22 cellular contexts compared by ENCODE assay signal in genomic region chr6:111782887-111783286, GRCh38.
DNase-seq lines count a peak whose midpoint lies in the region; ATAC-seq lines count a peak whose summit lies in the region.
"Had no signal": no experiment of that assay in that cellular context is flagged by ENCODE, and none has a peak within 500 bp of the region (broad histone marks: within the 10 kb centered on the region; RNA-seq: fewer than 3 reads in every experiment).

No MANE protein-coding gene starts in this region.

- no peaks in the 10 kb centered on the region for H3K9me3 Mint-ChIP-seq in activated T-cell treated with anti-CD3 and anti-CD28 coated beads, Interleukin-2, amount 50 U/mL, for 72 hours
- H3K9me3 Mint-ChIP-seq in activated T-helper 2 cell treated with anti-CD3 and anti-CD28 coated beads, Interferon-gamma antibody, Interleukin-2, Interleukin-4, amounts not matched to agents 10 μg/mL and 5 μg/mL and 100 μg/mL, durations not matched to agents 14 hours and 24 hours and 36 hours: no peaks in the 10 kb centered on the region
- H3K9me3 Mint-ChIP-seq in stimulated activated naive B cell treated with anti-CD40 and anti-IgM and Interleukin-4, amounts not matched to agents 10 μg/mL and 1 μg/mL and 100 μg/mL, for 72 hours: no peaks in the 10 kb centered on the region

- peak overlapping the region; percentile 4 for H3K27ac ChIP-seq in layer of hippocampus (ENCODE audit: low read depth, low read length)
- no peak overlapping the region for H3K27ac ChIP-seq in effector memory CD4-positive, alpha-beta T cell (ENCODE audit: insufficient read depth, low read length, poor library complexity, severe bottlenecking)
- H3K27ac ChIP-seq: foreskin keratinocyte, ovary, PC-9, SJCRH30, WERI-Rb-1 had no signal

- H3K27me3 Mint-ChIP-seq in activated T-cell treated with anti-CD3 and anti-CD28 coated beads, Interleukin-2, amount 50 U/mL, for 72 hours (ENCODE audit: low read depth): no peaks in the 10 kb centered on the region
- no peaks in the 10 kb centered on the region for H3K27me3 Mint-ChIP-seq in activated T-helper 2 cell treated with anti-CD3 and anti-CD28 coated beads, Interferon-gamma antibody, Interleukin-2, Interleukin-4, amounts not matched to agents 10 μg/mL and 5 μg/mL and 100 μg/mL, durations not matched to agents 14 hours and 24 hours and 36 hours (ENCODE audit: low read depth)
- H3K27me3 Mint-ChIP-seq in stimulated activated naive B cell treated with anti-CD40 and anti-IgM and Interleukin-4, amounts not matched to agents 10 μg/mL and 1 μg/mL and 100 μg/mL, for 72 hours: no peaks in the 10 kb centered on the region

- H3K36me3 ChIP-seq in effector memory CD4-positive, alpha-beta T cell (ENCODE audit: control insufficient read depth, insufficient read depth, low read length): no peaks in the 10 kb centered on the region
- H3K36me3 ChIP-seq: ovary, SJCRH30, tibial nerve, WERI-Rb-1 had no signal

- H3K36me3 Mint-ChIP-seq in activated T-cell treated with anti-CD3 and anti-CD28 coated beads, Interleukin-2, amount 50 U/mL, for 72 hours (ENCODE audit: insufficient read depth in 2 of 2): peaks cover 7 to 46% of the 10 kb centered on the region in 2 donors
- peaks cover 63% of the 10 kb centered on the region for H3K36me3 Mint-ChIP-seq in activated T-helper 2 cell treated with anti-CD3 and anti-CD28 coated beads, Interferon-gamma antibody, Interleukin-2, Interleukin-4, amounts not matched to agents 10 μg/mL and 5 μg/mL and 100 μg/mL, durations not matched to agents 14 hours and 24 hours and 36 hours (ENCODE audit: low read depth)
- peaks cover 25 to 30% of the 10 kb centered on the region in 2 donors for H3K36me3 Mint-ChIP-seq in stimulated activated naive B cell treated with anti-CD40 and anti-IgM and Interleukin-4, amounts not matched to agents 10 μg/mL and 1 μg/mL and 100 μg/mL, for 72 hours

- no peak overlapping the region for H3K4me3 Mint-ChIP-seq in activated T-cell treated with anti-CD3 and anti-CD28 coated beads, Interleukin-2, amount 50 U/mL, for 72 hours
- no peak overlapping the region for H3K4me3 Mint-ChIP-seq in activated T-helper 2 cell treated with anti-CD3 and anti-CD28 coated beads, Interferon-gamma antibody, Interleukin-2, Interleukin-4, amounts not matched to agents 10 μg/mL and 5 μg/mL and 100 μg/mL, durations not matched to agents 14 hours and 24 hours and 36 hours (ENCODE audit: low read depth)
- H3K4me3 Mint-ChIP-seq in stimulated activated naive B cell treated with anti-CD40 and anti-IgM and Interleukin-4, amounts not matched to agents 10 μg/mL and 1 μg/mL and 100 μg/mL, for 72 hours: no peak overlapping the region

- no peak for ATAC-seq in activated T-cell treated with anti-CD3 and anti-CD28 coated beads, Interleukin-2, amount 50 U/mL, for 72 hours (replicated peaks in 1 of 2)
- ATAC-seq in stimulated activated naive B cell treated with anti-CD40 and anti-IgM and Interleukin-4, amounts not matched to agents 10 μg/mL and 1 μg/mL and 100 μg/mL, for 72 hours (replicated peaks): no peak
- no peak for ATAC-seq in GM19395 (IDR thresholded peaks at IDR 0.05; ENCODE audit: unreplicated experiment)
- ATAC-seq: foreskin keratinocyte, sciatic nerve had no signal

- H3K9me3 ChIP-seq in effector memory CD4-positive, alpha-beta T cell (ENCODE audit: control insufficient read depth, low read length): no peaks in the 10 kb centered on the region
- H3K9me3 ChIP-seq: ovary, tibial nerve had no signal

- H3K27me3 ChIP-seq in layer of hippocampus (ENCODE audit: control insufficient read depth, insufficient read depth, low read length): no peaks in the 10 kb centered on the region
- H3K27me3 ChIP-seq in effector memory CD4-positive, alpha-beta T cell (replicated peaks; ENCODE audit: control insufficient read depth, insufficient read depth, low read length, poor library complexity, severe bottlenecking): no peaks in the 10 kb centered on the region
- H3K27me3 ChIP-seq: foreskin keratinocyte, ovary, SJCRH30, tibial nerve had no signal

- intact Hi-C loops in activated T-helper 2 cell treated with anti-CD3 and anti-CD28 coated beads, Interferon-gamma antibody, Interleukin-2, Interleukin-4, amounts not matched to agents 10 μg/mL and 5 μg/mL and 100 μg/mL, durations not matched to agents 14 hours and 24 hours and 36 hours (cut with micrococcal nuclease): no loop called here

- peaks cover 37% of the 10 kb centered on the region for H3K4me1 ChIP-seq in effector memory CD4-positive, alpha-beta T cell (ENCODE audit: control insufficient read depth, insufficient read depth, low read length, poor library complexity, severe bottlenecking)

- peak overlapping the region; percentile 76 for H3K27ac Mint-ChIP-seq in activated T-cell treated with anti-CD3 and anti-CD28 coated beads, Interleukin-2, amount 50 U/mL, for 72 hours
- peak overlapping the region; percentile 44 for H3K27ac Mint-ChIP-seq in activated T-helper 2 cell treated with anti-CD3 and anti-CD28 coated beads, Interferon-gamma antibody, Interleukin-2, Interleukin-4, amounts not matched to agents 10 μg/mL and 5 μg/mL and 100 μg/mL, durations not matched to agents 14 hours and 24 hours and 36 hours
- H3K27ac Mint-ChIP-seq in stimulated activated naive B cell treated with anti-CD40 and anti-IgM and Interleukin-4, amounts not matched to agents 10 μg/mL and 1 μg/mL and 100 μg/mL, for 72 hours: peak overlapping the region; percentile 66

- H3K4me1 Mint-ChIP-seq in activated T-cell treated with anti-CD3 and anti-CD28 coated beads, Interleukin-2, amount 50 U/mL, for 72 hours (ENCODE audit: low read depth): peaks cover 79% of the 10 kb centered on the region
- H3K4me1 Mint-ChIP-seq in activated T-helper 2 cell treated with anti-CD3 and anti-CD28 coated beads, Interferon-gamma antibody, Interleukin-2, Interleukin-4, amounts not matched to agents 10 μg/mL and 5 μg/mL and 100 μg/mL, durations not matched to agents 14 hours and 24 hours and 36 hours (ENCODE audit: low read depth): peaks cover 67% of the 10 kb centered on the region
- H3K4me1 Mint-ChIP-seq in stimulated activated naive B cell treated with anti-CD40 and anti-IgM and Interleukin-4, amounts not matched to agents 10 μg/mL and 1 μg/mL and 100 μg/mL, for 72 hours: peaks cover 22 to 36% of the 10 kb centered on the region in 2 donors

- DNase-seq in activated T-cell treated with anti-CD3 and anti-CD28 coated beads, Interleukin-2, amount 50 U/mL, for 72 hours: no peak
- no peak for DNase-seq in activated T-cell treated with anti-CD3 and anti-CD28 coated beads, Interleukin-2, amount 50 U/mL, for 48 hours
- DNase-seq in activated T-helper 2 cell treated with anti-CD3 and anti-CD28 coated beads, Interferon-gamma antibody, Interleukin-2, Interleukin-4, amounts not matched to agents 10 μg/mL and 5 μg/mL and 100 μg/mL, durations not matched to agents 14 hours and 24 hours and 36 hours (ENCODE audit: low spot score): no peak
- no peak for DNase-seq in stimulated activated naive B cell treated with anti-CD40 and anti-IgM and Interleukin-4, amounts not matched to agents 10 μg/mL and 1 μg/mL and 100 μg/mL, for 72 hours
- no peak for DNase-seq in effector memory CD4-positive, alpha-beta T cell
- no peak for DNase-seq in SHP77 (lab: John Stamatoyannopoulos, UW)
- DNase-seq: amygdala, DMS53, foreskin keratinocyte, MM.1S, NCI-H1436 treated with DMSO at 0.1 percent for 48 hours, NCI-H82, ovary, PC-9, T-helper 2 cell, WERI-Rb-1 had no signal

- H3K4me3 ChIP-seq in effector memory CD4-positive, alpha-beta T cell (ENCODE audit: insufficient read depth, low read depth, low read length, poor library complexity, severe bottlenecking): no peak overlapping the region
- H3K4me3 ChIP-seq: lung, ovary, PC-9, SJCRH30, tibial nerve had no signal
